14 cellular contexts compared by ENCODE assay signal in genomic region chr3:182533394-182533793, GRCh38.
DNase-seq lines count a peak whose midpoint lies in the region; ATAC-seq, FAIRE-seq and TF ChIP-seq lines count a peak whose summit lies in the region.
"Had no signal": no experiment of that assay in that cellular context is flagged by ENCODE, and none has a peak within 500 bp of the region (broad histone marks: within the 10 kb centered on the region; RNA-seq: fewer than 3 reads in every experiment).

No MANE protein-coding gene starts in this region.

- no peak overlapping the region for H3K4me3 Mint-ChIP-seq in mesothelial cell of epicardium
- H3K4me3 Mint-ChIP-seq: T-helper 1 cell treated with Interleukin-12 subunit alpha and Interleukin-12 subunit beta and Interleukin-4 antibody, amounts not matched to agents 30 μg/mL and 1 μg/mL, for 36 hours had no signal

- H3K4me1 Mint-ChIP-seq in mesothelial cell of epicardium: peaks cover 4% of the 10 kb centered on the region

- no peak overlapping the region for H3K27ac ChIP-seq in kidney (ENCODE audit: low read depth in 2 of 2, low read length in 2 of 2)
- H3K27ac ChIP-seq: prostate gland had no signal

- FAIRE-seq in kidney (lab: Jason Lieb, UNC): no peak

- H3K9me3 ChIP-seq in kidney (ENCODE audit: control insufficient read depth in 1 of 2, low read length in 2 of 2): no peaks in the 10 kb centered on the region
- H3K9me3 ChIP-seq: prostate gland had no signal

- H3K4me3 ChIP-seq in kidney (ENCODE audit: low read length in 2 of 2): no peak overlapping the region
- H3K4me3 ChIP-seq: prostate gland had no signal

- H3K36me3 Mint-ChIP-seq in mesothelial cell of epicardium: no peaks in the 10 kb centered on the region

- intact Hi-C loops in kidney (cut with DNase I): no loop called here

- H3K9ac ChIP-seq in kidney (ENCODE audit: low read length in 2 of 2): no peak overlapping the region

- H3K9me3 Mint-ChIP-seq in mesothelial cell of epicardium: peaks cover 14% of the 10 kb centered on the region
- H3K9me3 Mint-ChIP-seq: T-helper 1 cell treated with Interleukin-12 subunit alpha and Interleukin-12 subunit beta and Interleukin-4 antibody, amounts not matched to agents 30 μg/mL and 1 μg/mL, for 36 hours had no signal

- no peak for ATAC-seq in GM21619 (IDR thresholded peaks at IDR 0.05; ENCODE audit: unreplicated experiment)
- ATAC-seq: left cardiac atrium had no signal

- H3K36me3 ChIP-seq in kidney (ENCODE audit: control insufficient read depth in 1 of 2, insufficient read depth in 2 of 2, low read length in 2 of 2): no peaks in the 10 kb centered on the region
- H3K36me3 ChIP-seq: prostate gland had no signal

- H3K4me1 ChIP-seq in kidney (ENCODE audit: control insufficient read depth in 1 of 2, insufficient read depth in 1 of 2, low read depth in 1 of 2, low read length in 2 of 2): no peaks in the 10 kb centered on the region
- H3K4me1 ChIP-seq: prostate gland had no signal

- no peaks in the 10 kb centered on the region for H3K27me3 Mint-ChIP-seq in mesothelial cell of epicardium (ENCODE audit: low read depth)

- peak overlapping the region; percentile 64 for H3K27ac Mint-ChIP-seq in mesothelial cell of epicardium
- H3K27ac Mint-ChIP-seq: T-helper 1 cell treated with Interleukin-12 subunit alpha and Interleukin-12 subunit beta and Interleukin-4 antibody, amounts not matched to agents 30 μg/mL and 1 μg/mL, for 36 hours had no signal

- DNase-seq in NCI-H2196 (lab: John Stamatoyannopoulos, UW; ENCODE audit: unreplicated experiment) (peak; percentile 62), NCI-H2196 treated with DMSO at 0.1 percent for 48 hours (lab: John Stamatoyannopoulos, UW; ENCODE audit: unreplicated experiment) (no peak), NCI-H1105 (lab: John Stamatoyannopoulos, UW) (peak; percentile 83), NCI-H748 (lab: John Stamatoyannopoulos, UW; ENCODE audit: unreplicated experiment) (peak; percentile 91), mesothelial cell of epicardium (ENCODE audit: low spot score in 2 of 2, unreplicated experiment in 2 of 2) (no peak), kidney (no peak), AML-193 (lab: John Stamatoyannopoulos, UW) (no peak)
- DNase-seq: activated CD4-positive, alpha-beta T cell treated with anti-CD3 and anti-CD28 coated beads for 1 hour; left cardiac atrium; NCI-H1048; stimulated activated CD8-positive, alpha-beta memory T cell treated with anti-CD3 and anti-CD28 coated beads, Interleukin-4, amount 100 ng/mL, for 48 hours had no signal

- TF ChIP-seq CTCF in mesothelial cell of epicardium (IDR thresholded peaks at IDR 0.05; ENCODE audit: unreplicated experiment) (no peak), kidney (IDR thresholded peaks at IDR 0.05; ENCODE audit: borderline replicate concordance, extremely low read depth, insufficient read depth) (no peak)

Comparison
In these comparisons a context has a peak if more than half of its experiments do, and no peak if none do; other contexts are left out.
1. DNase-seq: peak in NCI-H2196 (single experiment), NCI-H1105 (single experiment) and NCI-H748 (single experiment); none in NCI-H2196 treated with DMSO at 0.1 percent for 48 hours (single experiment), mesothelial cell of epicardium (0 of 2), kidney (single experiment) and AML-193 (0 of 2).